In genomic region chr16:70614208-70614951, GRCh38 we compare ENCODE assay signal across 1 cellular context.
TF ChIP-seq lines count a peak whose summit lies in the region.

No MANE protein-coding gene starts in this region.

TF ChIP-seq in HepG2, 621 proteins besides CTCF, POLR2A, EP300 and RAD21 (continued from another document):
- no peak for TF ChIP-seq STAT5B (CRISPR knock-in tag; IDR thresholded peaks at IDR 0.05)
- no peak for TF ChIP-seq ZXDC (CRISPR knock-in tag; IDR thresholded peaks at IDR 0.05)
- no peak for TF ChIP-seq MZF1 (CRISPR knock-in tag; IDR thresholded peaks at IDR 0.05; ENCODE audit: borderline replicate concordance)
- no peak for TF ChIP-seq ZNF180 (CRISPR knock-in tag; IDR thresholded peaks at IDR 0.05; ENCODE audit: borderline replicate concordance, low read depth)
- no peak for TF ChIP-seq REXO4 (CRISPR knock-in tag; IDR thresholded peaks at IDR 0.05; ENCODE audit: borderline replicate concordance)
- no peak for TF ChIP-seq FOXP1 (IDR thresholded peaks at IDR 0.05)
- no peak for TF ChIP-seq FOXP1 (CRISPR knock-in tag; IDR thresholded peaks at IDR 0.05)
- TF ChIP-seq KDM6A (CRISPR knock-in tag; IDR thresholded peaks at IDR 0.05; ENCODE audit: low read depth) = no peak
- TF ChIP-seq, protein P1, sequence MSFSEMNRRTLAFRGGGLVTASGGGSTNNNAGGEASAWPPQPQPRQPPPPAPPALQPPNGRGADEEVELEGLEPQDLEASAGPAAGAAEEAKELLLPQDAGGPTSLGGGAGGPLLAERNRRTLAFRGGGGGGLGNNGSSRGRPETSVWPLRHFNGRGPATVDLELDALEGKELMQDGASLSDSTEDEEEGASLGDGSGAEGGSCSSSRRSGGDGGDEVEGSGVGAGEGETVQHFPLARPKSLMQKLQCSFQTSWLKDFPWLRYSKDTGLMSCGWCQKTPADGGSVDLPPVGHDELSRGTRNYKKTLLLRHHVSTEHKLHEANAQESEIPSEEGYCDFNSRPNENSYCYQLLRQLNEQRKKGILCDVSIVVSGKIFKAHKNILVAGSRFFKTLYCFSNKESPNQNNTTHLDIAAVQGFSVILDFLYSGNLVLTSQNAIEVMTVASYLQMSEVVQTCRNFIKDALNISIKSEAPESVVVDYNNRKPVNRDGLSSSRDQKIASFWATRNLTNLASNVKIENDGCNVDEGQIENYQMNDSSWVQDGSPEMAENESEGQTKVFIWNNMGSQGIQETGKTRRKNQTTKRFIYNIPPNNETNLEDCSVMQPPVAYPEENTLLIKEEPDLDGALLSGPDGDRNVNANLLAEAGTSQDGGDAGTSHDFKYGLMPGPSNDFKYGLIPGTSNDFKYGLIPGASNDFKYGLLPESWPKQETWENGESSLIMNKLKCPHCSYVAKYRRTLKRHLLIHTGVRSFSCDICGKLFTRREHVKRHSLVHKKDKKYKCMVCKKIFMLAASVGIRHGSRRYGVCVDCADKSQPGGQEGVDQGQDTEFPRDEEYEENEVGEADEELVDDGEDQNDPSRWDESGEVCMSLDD (CRISPR knock-in tag; IDR thresholded peaks at IDR 0.05; ENCODE audit: borderline replicate concordance) = no peak
- TF ChIP-seq, protein P2, sequence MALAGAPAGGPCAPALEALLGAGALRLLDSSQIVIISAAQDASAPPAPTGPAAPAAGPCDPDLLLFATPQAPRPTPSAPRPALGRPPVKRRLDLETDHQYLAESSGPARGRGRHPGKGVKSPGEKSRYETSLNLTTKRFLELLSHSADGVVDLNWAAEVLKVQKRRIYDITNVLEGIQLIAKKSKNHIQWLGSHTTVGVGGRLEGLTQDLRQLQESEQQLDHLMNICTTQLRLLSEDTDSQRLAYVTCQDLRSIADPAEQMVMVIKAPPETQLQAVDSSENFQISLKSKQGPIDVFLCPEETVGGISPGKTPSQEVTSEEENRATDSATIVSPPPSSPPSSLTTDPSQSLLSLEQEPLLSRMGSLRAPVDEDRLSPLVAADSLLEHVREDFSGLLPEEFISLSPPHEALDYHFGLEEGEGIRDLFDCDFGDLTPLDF (CRISPR knock-in tag; IDR thresholded peaks at IDR 0.05) = no peak
- no peak for TF ChIP-seq KIAA2018 (CRISPR knock-in tag; IDR thresholded peaks at IDR 0.05; ENCODE audit: borderline replicate concordance)
- TF ChIP-seq ZMYM4 (CRISPR knock-in tag; IDR thresholded peaks at IDR 0.05) = no peak
